9 cellular contexts compared by ENCODE assay signal in genomic region chr1:42943728-42944127, GRCh38. TPM values are rescaled to one million over a fixed set of nuclear protein-coding genes. Genes with fewer than 3 reads are reported as not detected.
A peak's percentile ranks its signal among the peaks of the same experiment; 100 is the strongest.
DNase-seq lines count a peak whose midpoint lies in the region; ATAC-seq and TF ChIP-seq lines count a peak whose summit lies in the region.
"Had no signal": no experiment of that assay in that cellular context is flagged by ENCODE, and none has a peak within 500 bp of the region (broad histone marks: within the 10 kb centered on the region; RNA-seq: fewer than 3 reads in every experiment).

No MANE protein-coding gene starts in this region.

- TF ChIP-seq POLR2A in HCT116 (IDR thresholded peaks at IDR 0.05; ENCODE audit: borderline replicate concordance, extremely low read depth, insufficient read depth, insufficient read length) (no peak), gastroesophageal sphincter (IDR thresholded peaks at IDR 0.05) (no peak)

- H3K36me3 ChIP-seq in HCT116 (ENCODE audit: control insufficient read depth in 1 of 2, insufficient read depth in 2 of 2, low read length in 2 of 2) (peaks cover 7 to 13% of the 10 kb centered on the region in 2 experiments; a peak in 2 of 4 replicates), gastroesophageal sphincter (peaks cover 0 to 26% of the 10 kb centered on the region in 2 donors), smooth muscle cell (ENCODE audit: low read depth) (no peaks in the 10 kb centered on the region)

- H3K4me2 ChIP-seq in HCT116 (ENCODE audit: low read length) (peak overlapping the region; percentile 81), smooth muscle cell (peak overlapping the region; percentile 58)

- peaks cover 91 to 99% of the 10 kb centered on the region in 2 experiments for H3K4me1 ChIP-seq in HCT116 (ENCODE audit: control insufficient read depth in 1 of 2, insufficient read depth in 2 of 2, low read length in 2 of 2)
- peaks cover 4 to 98% (median 20%) of the 10 kb centered on the region in 3 donors for H3K4me1 ChIP-seq in gastroesophageal sphincter
- peaks cover 43% of the 10 kb centered on the region for H3K4me1 ChIP-seq in smooth muscle cell (ENCODE audit: low read depth)

- H3K27ac ChIP-seq in HCT116 (ENCODE audit: low read depth, low read length) (peak overlapping the region; percentile 84), gastroesophageal sphincter (peak overlapping the region; percentile 39 to 78 (median 66)), smooth muscle cell (ENCODE audit: low read depth) (peak overlapping the region; percentile 99)

- intact Hi-C loops in HCT116 (cut with micrococcal nuclease), result no loop called here

- H2AFZ ChIP-seq in HCT116 (ENCODE audit: low read depth, low read length, poor library complexity, severe bottlenecking) (no peak overlapping the region), smooth muscle cell (ENCODE audit: low read depth) (no peak overlapping the region)

- WGBS in gastroesophageal sphincter (ENCODE audit: low coverage in 1 of 2), 2 donors, result 67% methylated on average over 1 of the region's 6 CpGs; no CpG with 5 or more reads in 1 of the 2 donors
- 83% methylated on average over 6 of the region's 6 CpGs for WGBS in smooth muscle cell (ENCODE audit: low lambda C conversion rate)

- H3K9ac ChIP-seq in HCT116 (ENCODE audit: low read length) (peak overlapping the region; percentile 56), smooth muscle cell (ENCODE audit: low read depth) (peak overlapping the region; percentile 33)

- peak overlapping the region; percentile 74 for H3K27ac Mint-ChIP-seq in WTC11

- H3K4me3 ChIP-seq in HCT116 (replicated peaks in 1 of 2; ENCODE audit: low read depth in 1 of 2, low read length in 2 of 2), result peak overlapping the region in 1 of 2 experiments; percentile 43; a peak in 2 of 4 replicates
- no peak overlapping the region for H3K4me3 ChIP-seq in gastroesophageal sphincter
- H3K4me3 ChIP-seq in smooth muscle cell, result no peak overlapping the region

- no peak for TF ChIP-seq EP300 in gastroesophageal sphincter (IDR thresholded peaks at IDR 0.05)

- H3K9me3 ChIP-seq in HCT116 (ENCODE audit: control insufficient read depth in 1 of 2, insufficient read depth in 1 of 2, low read depth in 1 of 2, low read length in 2 of 2) (no peaks in the 10 kb centered on the region), gastroesophageal sphincter (no peaks in the 10 kb centered on the region), smooth muscle cell (replicated peaks; ENCODE audit: low read depth) (no peaks in the 10 kb centered on the region)

- no peaks in the 10 kb centered on the region for H3K9me2 ChIP-seq in HCT116 (ENCODE audit: insufficient read depth)

- no peak for TF ChIP-seq RAD21 in HCT116 (IDR thresholded peaks at IDR 0.05; ENCODE audit: low read depth)

- H3K36me3 Mint-ChIP-seq in WTC11, result peaks cover 82% of the 10 kb centered on the region

- peaks cover 10% of the 10 kb centered on the region for H3F3A ChIP-seq in smooth muscle cell (ENCODE audit: low read depth)

- POLR2A ChIA-PET in HCT116 (lab: Charles Lee) (interaction anchor here (1.6 to 2.7 kb wide), 2 partner anchors 8 to 12 kb away, joined by 4 to 11 read pairs; no protein-coding TSS in a partner anchor), WTC11 (lab: Charles Lee) (no interaction called here)

- RAD21 ChIA-PET in HCT116 (lab: Charles Lee; ENCODE audit: low non-redundant PET in 1 of 2, low total read pairs in 2 of 2, uncharacterized antibody in 2 of 2, unreplicated experiment in 2 of 2), result no interaction called here

- H3K4me1 Mint-ChIP-seq in WTC11, result peaks cover 90% of the 10 kb centered on the region

- BruUV-seq in HCT116 (replicated peaks; lab: Mats Ljungman, UMichigan), result no TSS peak

- H3K27me3 ChIP-seq in HCT116 (ENCODE audit: insufficient read depth, low read length) (no peaks in the 10 kb centered on the region), gastroesophageal sphincter (no peaks in the 10 kb centered on the region), smooth muscle cell (ENCODE audit: low read depth) (no peaks in the 10 kb centered on the region)

- DNase-seq in HCT116 (ENCODE audit: low read depth, low spot score) (no peak), WTC11 (ENCODE audit: low spot score) (no peak), smooth muscle cell (lab: John Stamatoyannopoulos, UW; ENCODE audit: unreplicated experiment) (no peak), Kasumi-1 (lab: John Stamatoyannopoulos, UW) (no peak), HT-29 (ENCODE audit: low spot score) (no peak)
- DNase-seq: amniotic stem cell, NCI-H1694 treated with DMSO at 0.1 percent for 48 hours had no signal

- ATAC-seq in HCT116 (no peak), WTC11 (no peak), gastroesophageal sphincter (no peak), HG03039 (IDR thresholded peaks at IDR 0.05; ENCODE audit: unreplicated experiment) (no peak)

- no peaks in the 10 kb centered on the region for H3K9me3 Mint-ChIP-seq in WTC11

- CTCF ChIA-PET in HCT116 (lab: Charles Lee) (interaction anchor here (2.6 kb wide), 1 partner anchor 130 kb away, joined by 9 read pairs; no protein-coding TSS in a partner anchor), WTC11 (lab: Charles Lee) (interaction anchor here (1.1 to 2.0 kb wide), 2 partner anchors 31 to 130 kb away, joined by 4 to 7 read pairs; no protein-coding TSS in a partner anchor)

- no peaks in the 10 kb centered on the region for H3K27me3 Mint-ChIP-seq in WTC11 (ENCODE audit: low read depth)

- H4K20me1 ChIP-seq in HCT116 (ENCODE audit: insufficient read depth) (no peaks in the 10 kb centered on the region), smooth muscle cell (ENCODE audit: low read depth) (peaks cover 92% of the 10 kb centered on the region)

- no peak overlapping the region for H3K4me3 Mint-ChIP-seq in WTC11

- H3K79me2 ChIP-seq in HCT116 (ENCODE audit: insufficient read depth, low read length), result peaks cover 99% of the 10 kb centered on the region
- peaks cover 76% of the 10 kb centered on the region for H3K79me2 ChIP-seq in smooth muscle cell (ENCODE audit: low read depth)

- TF ChIP-seq CTCF in HCT116 (IDR thresholded peaks at IDR 0.05 in 2 of 3, conservative IDR thresholded peaks at IDR 0.05 in 1 of 3; ENCODE audit: borderline replicate concordance in 1 of 3, insufficient read depth in 1 of 3, low read depth in 2 of 3, low read length in 2 of 3) (no peak), WTC11 (IDR thresholded peaks at IDR 0.05) (no peak), gastroesophageal sphincter (IDR thresholded peaks at IDR 0.05) (no peak), smooth muscle cell (IDR thresholded peaks at IDR 0.05; ENCODE audit: borderline replicate concordance, insufficient read depth, poor library complexity, severe bottlenecking) (no peak)

TF ChIP-seq in HCT116, 20 proteins besides CTCF, POLR2A, EP300 and RAD21 (continues in another document):
- TF ChIP-seq EZH2 (IDR thresholded peaks at IDR 0.05) (no peak), ELF1 (IDR thresholded peaks at IDR 0.05; ENCODE audit: borderline replicate concordance, low read depth) (no peak), SRF (IDR thresholded peaks at IDR 0.05; ENCODE audit: low read depth) (no peak), ZFX (IDR thresholded peaks at IDR 0.05) (no peak), ZBTB33 (IDR thresholded peaks at IDR 0.05; ENCODE audit: extremely low read depth, insufficient replicate concordance, low read length) (no peak), CEBPB (IDR thresholded peaks at IDR 0.05; ENCODE audit: low read depth) (no peak), EGR1 (IDR thresholded peaks at IDR 0.05; ENCODE audit: low read depth) (no peak)

TF ChIP-seq in WTC11, 78 proteins besides CTCF, POLR2A, EP300 and RAD21 (continues in another document):
- TF ChIP-seq, protein P1, sequence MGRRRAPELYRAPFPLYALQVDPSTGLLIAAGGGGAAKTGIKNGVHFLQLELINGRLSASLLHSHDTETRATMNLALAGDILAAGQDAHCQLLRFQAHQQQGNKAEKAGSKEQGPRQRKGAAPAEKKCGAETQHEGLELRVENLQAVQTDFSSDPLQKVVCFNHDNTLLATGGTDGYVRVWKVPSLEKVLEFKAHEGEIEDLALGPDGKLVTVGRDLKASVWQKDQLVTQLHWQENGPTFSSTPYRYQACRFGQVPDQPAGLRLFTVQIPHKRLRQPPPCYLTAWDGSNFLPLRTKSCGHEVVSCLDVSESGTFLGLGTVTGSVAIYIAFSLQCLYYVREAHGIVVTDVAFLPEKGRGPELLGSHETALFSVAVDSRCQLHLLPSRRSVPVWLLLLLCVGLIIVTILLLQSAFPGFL (CRISPR knock-in tag; IDR thresholded peaks at IDR 0.05; ENCODE audit: borderline replicate concordance), result no peak
- TF ChIP-seq HMGA2 (CRISPR knock-in tag; IDR thresholded peaks at IDR 0.05) (no peak), ZNF263 (CRISPR knock-in tag; IDR thresholded peaks at IDR 0.05; ENCODE audit: low read depth) (no peak), CDX4 (CRISPR knock-in tag; IDR thresholded peaks at IDR 0.05; ENCODE audit: borderline replicate concordance) (no peak)
- TF ChIP-seq, protein P2, sequence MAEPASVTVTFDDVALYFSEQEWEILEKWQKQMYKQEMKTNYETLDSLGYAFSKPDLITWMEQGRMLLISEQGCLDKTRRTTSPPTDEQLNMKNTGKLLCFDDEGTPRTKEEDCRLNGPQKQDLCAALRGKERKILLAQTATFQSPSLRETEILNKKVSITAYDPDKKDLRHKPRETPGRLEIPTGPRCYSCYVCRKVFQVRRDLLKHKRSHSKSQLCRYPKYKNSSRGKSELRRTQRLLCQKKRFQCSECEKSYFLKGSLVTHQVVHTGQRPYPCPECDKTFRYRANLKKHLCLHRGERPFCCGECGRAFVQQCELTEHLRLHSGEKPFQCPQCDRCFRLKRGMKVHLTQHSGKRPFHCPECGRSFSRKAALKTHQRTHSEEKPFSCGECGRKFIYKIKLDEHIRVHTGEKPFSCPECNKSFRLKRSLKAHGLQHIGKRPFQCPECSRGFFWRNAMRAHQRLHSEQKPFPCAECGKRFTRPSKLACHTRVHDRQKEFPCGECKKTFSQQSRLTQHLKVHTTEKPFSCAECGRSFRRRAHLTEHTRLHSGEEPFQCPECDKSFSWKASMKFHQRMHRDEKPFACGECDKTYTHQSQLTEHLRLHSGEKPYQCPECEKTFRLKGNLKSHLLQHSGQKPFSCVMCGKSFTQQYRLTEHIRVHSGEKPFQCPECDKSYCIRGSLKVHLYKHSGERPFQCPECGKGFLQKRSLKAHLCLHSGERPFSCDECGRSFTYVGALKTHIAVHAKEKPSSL (CRISPR knock-in tag; conservative IDR thresholded peaks at IDR 0.05), result no peak

RNA-seq across cellular contexts. Expression of gene SLC2A1, which starts 14.9 kb away (rescaled TPM):
- total RNA-seq in HCT116 (2021; ENCODE audit: unreplicated experiment) (248 TPM), WTC11 (2021) (215 to 415 TPM (median 396 TPM) in 3 replicates), gastroesophageal sphincter (100 to 1,000 TPM in 1 of 4 donors, 10 to 100 TPM in 3; 23.5 to 106 (median 45.9) TPM), smooth muscle cell (749 and 1,091 TPM in 2 replicates)
- polyA plus RNA-seq in HCT116 (2012), result 419 and 518 TPM in 2 replicates
- 275 and 842 TPM in 2 replicates for polyA plus RNA-seq in smooth muscle cell
- total RNA-seq in HT-29 (2014; rRNA removed; shearing (Covaris generic)), result 916 and 965 TPM in 2 replicates
